Comparison of ENCODE assay signal across 18 cellular contexts in genomic region chr18:50093366-50093765, GRCh38.
"Had no signal": no experiment of that assay in that cellular context is flagged by ENCODE, and none has a peak within 500 bp of the region (broad histone marks: within the 10 kb centered on the region; RNA-seq: fewer than 3 reads in every experiment).

No MANE protein-coding gene starts in this region.

- H3K4me1 Mint-ChIP-seq: stimulated activated naive B cell treated with anti-CD40 and anti-IgM and Interleukin-4, amounts not matched to agents 10 μg/mL and 1 μg/mL and 100 μg/mL, for 72 hours had no signal

- H3K4me2 ChIP-seq: hepatocyte had no signal

- H3K27ac Mint-ChIP-seq: dendritic cell treated with granulocyte-macrophage colony-stimulating factor and Interleukin-4, amounts not matched to agents 40 ng/mL and 50 ng/mL, for 4 days; naive thymus-derived CD4-positive, alpha-beta T cell; stimulated activated naive B cell treated with anti-CD40 and anti-IgM and Interleukin-4, amounts not matched to agents 10 μg/mL and 1 μg/mL and 100 μg/mL, for 72 hours had no signal

- ATAC-seq: left colon; left ventricle myocardium superior; naive thymus-derived CD4-positive, alpha-beta T cell; sciatic nerve; stimulated activated naive B cell treated with anti-CD40 and anti-IgM and Interleukin-4, amounts not matched to agents 10 μg/mL and 1 μg/mL and 100 μg/mL, for 72 hours had no signal

- H3K36me3 ChIP-seq: neutrophil, stomach, thoracic aorta, transverse colon had no signal

- H3K27me3 ChIP-seq: hepatocyte, neutrophil, stomach, transverse colon had no signal

- H3K4me3 Mint-ChIP-seq: dendritic cell treated with granulocyte-macrophage colony-stimulating factor and Interleukin-4, amounts not matched to agents 40 ng/mL and 50 ng/mL, for 4 days; naive thymus-derived CD4-positive, alpha-beta T cell; stimulated activated naive B cell treated with anti-CD40 and anti-IgM and Interleukin-4, amounts not matched to agents 10 μg/mL and 1 μg/mL and 100 μg/mL, for 72 hours had no signal

- H3K9me3 ChIP-seq: neutrophil, stomach, thoracic aorta, transverse colon had no signal

- H3K9me3 Mint-ChIP-seq: dendritic cell treated with granulocyte-macrophage colony-stimulating factor and Interleukin-4, amounts not matched to agents 40 ng/mL and 50 ng/mL, for 4 days; naive thymus-derived CD4-positive, alpha-beta T cell; stimulated activated naive B cell treated with anti-CD40 and anti-IgM and Interleukin-4, amounts not matched to agents 10 μg/mL and 1 μg/mL and 100 μg/mL, for 72 hours had no signal

- H3K27ac ChIP-seq: hepatocyte, neutrophil, stomach had no signal

- H2AFZ ChIP-seq: hepatocyte had no signal

- DNase-seq: foreskin melanocyte; head of caudate nucleus; left colon; left ventricle myocardium superior; naive thymus-derived CD4-positive, alpha-beta T cell; posterior cingulate gyrus; stimulated activated CD4-positive, alpha-beta T cell treated with anti-CD3 and anti-CD28 coated beads, Interleukin-2, amount 100 ng/mL, for 24 hours; stimulated activated CD4-positive, alpha-beta T cell treated with anti-CD3 and anti-CD28 coated beads, Interleukin-4, amount 100 ng/mL, for 4 hours; stimulated activated naive B cell treated with anti-CD40 and anti-IgM and Interleukin-4, amounts not matched to agents 10 μg/mL and 1 μg/mL and 100 μg/mL, for 72 hours; stomach; substantia nigra; transverse colon had no signal

- H3K36me3 Mint-ChIP-seq: naive thymus-derived CD4-positive, alpha-beta T cell; stimulated activated naive B cell treated with anti-CD40 and anti-IgM and Interleukin-4, amounts not matched to agents 10 μg/mL and 1 μg/mL and 100 μg/mL, for 72 hours had no signal

- H3K4me3 ChIP-seq: hepatocyte, lung, stomach, thoracic aorta, transverse colon had no signal
